ENCODE assay signal across 18 cellular contexts in genomic region chrX:136475236-136475635, GRCh38. TPM values are rescaled to one million over a fixed set of nuclear protein-coding genes. Genes with fewer than 3 reads are reported as not detected.
DNase-seq lines count a peak whose midpoint lies in the region; ATAC-seq, FAIRE-seq and TF ChIP-seq lines count a peak whose summit lies in the region.
"Had no signal": no experiment of that assay in that cellular context is flagged by ENCODE, and none has a peak within 500 bp of the region (broad histone marks: within the 10 kb centered on the region; RNA-seq: fewer than 3 reads in every experiment).

No MANE protein-coding gene starts in this region.

- peak overlapping the region; percentile 21 for H3K27ac Mint-ChIP-seq in stimulated activated naive B cell treated with anti-CD40 and anti-IgM and Interleukin-4, amounts not matched to agents 10 μg/mL and 1 μg/mL and 100 μg/mL, for 72 hours
- H3K27ac Mint-ChIP-seq: CD4-positive, alpha-beta T cell; H9; IgD-negative memory B cell had no signal

- no peak for FAIRE-seq in frontal cortex (lab: Jason Lieb, UNC)
- FAIRE-seq: A204.1, H1, HepG2 had no signal

- H3K4me1 Mint-ChIP-seq in stimulated activated naive B cell treated with anti-CD40 and anti-IgM and Interleukin-4, amounts not matched to agents 10 μg/mL and 1 μg/mL and 100 μg/mL, for 72 hours: no peaks in the 10 kb centered on the region
- H3K4me1 Mint-ChIP-seq: H9, IgD-negative memory B cell had no signal

- ATAC-seq in stimulated activated naive B cell treated with anti-CD40 and anti-IgM and Interleukin-4, amounts not matched to agents 10 μg/mL and 1 μg/mL and 100 μg/mL, for 72 hours (replicated peaks): no peak
- ATAC-seq in upper lobe of right lung: no peak
- ATAC-seq: HepG2 had no signal

- H3K36me3 Mint-ChIP-seq in stimulated activated naive B cell treated with anti-CD40 and anti-IgM and Interleukin-4, amounts not matched to agents 10 μg/mL and 1 μg/mL and 100 μg/mL, for 72 hours: no peaks in the 10 kb centered on the region
- H3K36me3 Mint-ChIP-seq: IgD-negative memory B cell had no signal

- DNase-seq in LHCN-M2 (ENCODE audit: low read depth) (peak; percentile 1), myocyte (ENCODE audit: low read depth) (peak; percentile 7), frontal cortex (ENCODE audit: low spot score in 2 of 2) (no peak), NCI-H524 (lab: John Stamatoyannopoulos, UW) (no peak), upper lobe of right lung (no peak)
- no peak for DNase-seq in stimulated activated naive B cell treated with anti-CD40 and anti-IgM and Interleukin-4, amounts not matched to agents 10 μg/mL and 1 μg/mL and 100 μg/mL, for 72 hours
- DNase-seq: ACHN; Calu3; CD4-positive, alpha-beta T cell; DMS79 treated with DMSO at 0.1 percent for 48 hours; GF-D8; H9 had no signal

- no peaks in the 10 kb centered on the region for H3K4me1 ChIP-seq in upper lobe of right lung

- H3K4me3 Mint-ChIP-seq in stimulated activated naive B cell treated with anti-CD40 and anti-IgM and Interleukin-4, amounts not matched to agents 10 μg/mL and 1 μg/mL and 100 μg/mL, for 72 hours: no peak overlapping the region
- H3K4me3 Mint-ChIP-seq: CD4-positive, alpha-beta T cell; H9; IgD-negative memory B cell had no signal

- H3K36me3 ChIP-seq in upper lobe of right lung: no peaks in the 10 kb centered on the region

- H3K9me3 Mint-ChIP-seq in stimulated activated naive B cell treated with anti-CD40 and anti-IgM and Interleukin-4, amounts not matched to agents 10 μg/mL and 1 μg/mL and 100 μg/mL, for 72 hours: no peaks in the 10 kb centered on the region
- H3K9me3 Mint-ChIP-seq: CD4-positive, alpha-beta T cell; IgD-negative memory B cell had no signal

- no peak overlapping the region for H3K4me3 ChIP-seq in upper lobe of right lung

- no peaks in the 10 kb centered on the region for H3K9me3 ChIP-seq in upper lobe of right lung

- H3K27ac ChIP-seq in upper lobe of right lung: no peak overlapping the region
- H3K27ac ChIP-seq: C4-2B had no signal

- TF ChIP-seq CTCF in upper lobe of right lung (IDR thresholded peaks at IDR 0.05): no peak

- intact Hi-C loops in upper lobe of right lung (cut with DNase I): no loop called here

- no peaks in the 10 kb centered on the region for H3K27me3 Mint-ChIP-seq in stimulated activated naive B cell treated with anti-CD40 and anti-IgM and Interleukin-4, amounts not matched to agents 10 μg/mL and 1 μg/mL and 100 μg/mL, for 72 hours
- H3K27me3 Mint-ChIP-seq: CD4-positive, alpha-beta T cell had no signal

- no peaks in the 10 kb centered on the region for H3K27me3 ChIP-seq in upper lobe of right lung

RNA-seq across cellular contexts. Expression of gene BRS3, which starts 12.5 kb away (rescaled TPM):
- total RNA-seq in LHCN-M2 (2014; rRNA removed) (not detected in 2 replicates), myocyte (not detected in 2 replicates), frontal cortex (1.6 TPM), upper lobe of right lung (not detected)
- not detected for polyA plus RNA-seq in LHCN-M2 (2012)
- not detected for polyA plus RNA-seq in myocyte (2012)
- total RNA-seq: Calu3; CD4-positive, alpha-beta T cell; H1; H9; HepG2 had no signal
- polyA plus RNA-seq: BJ, H1, HepG2, IgD-negative memory B cell had no signal

RNA-seq across cellular contexts. Expression of gene HTATSF1, which starts 22.2 kb away (rescaled TPM):
- total RNA-seq in LHCN-M2 (2014; rRNA removed): 68.9 and 72.8 TPM in 2 replicates
- polyA plus RNA-seq in LHCN-M2 (2012): 28.8 TPM
- 95.3 and 101 TPM in 2 replicates for total RNA-seq in myocyte
- polyA plus RNA-seq in myocyte (2012): 31.5 TPM
- total RNA-seq in frontal cortex: 68.5 TPM
- total RNA-seq in upper lobe of right lung: 23.9 TPM

RNA-seq across cellular contexts. Expression of gene VGLL1, which starts 56.8 kb away (rescaled TPM):
- total RNA-seq in LHCN-M2 (2014; rRNA removed) (not detected in 2 replicates), myocyte (not detected in 2 replicates), frontal cortex (not detected), upper lobe of right lung (1.6 TPM)
- not detected for polyA plus RNA-seq in LHCN-M2 (2012)
- not detected for polyA plus RNA-seq in myocyte (2012)
- total RNA-seq: CD4-positive, alpha-beta T cell; H1; H9; HepG2 had no signal
- polyA plus RNA-seq: BJ, H1, HepG2, IgD-negative memory B cell had no signal

Comparison
In these comparisons a context has a peak if more than half of its experiments do, and no peak if none do; other contexts are left out.
1. DNase-seq: peak in LHCN-M2 (single experiment) and myocyte (single experiment); none in stimulated activated naive B cell treated with anti-CD40 and anti-IgM and Interleukin-4, amounts not matched to agents 10 μg/mL and 1 μg/mL and 100 μg/mL, for 72 hours (single experiment), frontal cortex (0 of 2), NCI-H524 (0 of 2) and upper lobe of right lung (single experiment).